In genomic region chr6:135044639-135045038, GRCh38 we compare ENCODE assay signal across 21 cellular contexts. TPM values are rescaled to one million over a fixed set of nuclear protein-coding genes. Genes with fewer than 3 reads are reported as not detected.
DNase-seq lines count a peak whose midpoint lies in the region; ATAC-seq and TF ChIP-seq lines count a peak whose summit lies in the region.
"Had no signal": no experiment of that assay in that cellular context is flagged by ENCODE, and none has a peak within 500 bp of the region (broad histone marks: within the 10 kb centered on the region; RNA-seq: fewer than 3 reads in every experiment).

No MANE protein-coding gene starts in this region.

- no peaks in the 10 kb centered on the region for H3K9me2 ChIP-seq in Loucy (replicated peaks; ENCODE audit: low read depth, low read length)

- POLR2A ChIA-PET in activated CD8-positive, alpha-beta T cell treated with anti-CD3 and anti-CD28 coated beads, Interleukin-2, amount 10 ng/mL, durations not matched to agents 7 days and 5 days (lab: Charles Lee) = interaction anchor here (2.0 kb wide), 1 partner anchor 10 kb away, joined by 7 read pairs; the partner anchor contains the start of gene HBS1L

- H3K36me3 ChIP-seq in Loucy (ENCODE audit: insufficient read depth, low read length) = peaks cover 50% of the 10 kb centered on the region

- CTCF ChIA-PET in activated CD8-positive, alpha-beta T cell treated with anti-CD3 and anti-CD28 coated beads, Interleukin-2, amount 10 ng/mL, durations not matched to agents 7 days and 5 days (lab: Charles Lee) = interaction anchor here (1.4 kb wide), 1 partner anchor 10 kb away, joined by 4 read pairs; the partner anchor contains the start of gene HBS1L

- no peak overlapping the region for H2AFZ ChIP-seq in Loucy (ENCODE audit: low read length)

- TF ChIP-seq CTCF in Loucy (conservative IDR thresholded peaks at IDR 0.05; ENCODE audit: low read length) = no peak
- TF ChIP-seq CTCF in nephron progenitor cell (IDR thresholded peaks at IDR 0.05) = no peak

- peaks cover 71% of the 10 kb centered on the region for H4K20me1 ChIP-seq in Loucy (ENCODE audit: insufficient read depth, low read length, poor library complexity, severe bottlenecking)

- peaks cover 36% of the 10 kb centered on the region for H3K36me3 Mint-ChIP-seq in T-helper 2 cell treated with Interferon-gamma antibody and Interleukin-4, amounts not matched to agents 5 μg/mL and 100 μg/mL, for 36 hours (ENCODE audit: low read depth)
- peaks cover 45% of the 10 kb centered on the region for H3K36me3 Mint-ChIP-seq in activated CD8-positive, alpha-beta T cell treated with anti-CD3 and anti-CD28 coated beads, Interleukin-2, amount 10 ng/mL, durations not matched to agents 7 days and 5 days (ENCODE audit: low read depth)
- H3K36me3 Mint-ChIP-seq in nephron progenitor cell (ENCODE audit: low read depth) = peaks cover 46% of the 10 kb centered on the region

- no peak overlapping the region for H3K9ac ChIP-seq in Loucy (ENCODE audit: low read depth, low read length, poor library complexity, severe bottlenecking)

- peaks cover 97% of the 10 kb centered on the region for H3K79me2 ChIP-seq in Loucy (ENCODE audit: insufficient read depth, low read length)

- no peaks in the 10 kb centered on the region for H3K9me3 Mint-ChIP-seq in T-helper 2 cell treated with Interferon-gamma antibody and Interleukin-4, amounts not matched to agents 5 μg/mL and 100 μg/mL, for 36 hours
- no peaks in the 10 kb centered on the region for H3K9me3 Mint-ChIP-seq in activated CD8-positive, alpha-beta T cell treated with anti-CD3 and anti-CD28 coated beads, Interleukin-2, amount 10 ng/mL, durations not matched to agents 7 days and 5 days (ENCODE audit: insufficient read depth)
- no peaks in the 10 kb centered on the region for H3K9me3 Mint-ChIP-seq in nephron progenitor cell
- H3K9me3 Mint-ChIP-seq: activated CD4-positive, alpha-beta memory T cell treated with anti-CD3 and anti-CD28 coated beads, Interleukin-2, amount 10 ng/mL, durations not matched to agents 7 days and 5 days; dendritic cell treated with granulocyte-macrophage colony-stimulating factor and Interleukin-4, amounts not matched to agents 40 ng/mL and 50 ng/mL, for 4 days had no signal

- peak overlapping the region; percentile 44 for H3K4me3 Mint-ChIP-seq in T-helper 2 cell treated with Interferon-gamma antibody and Interleukin-4, amounts not matched to agents 5 μg/mL and 100 μg/mL, for 36 hours
- H3K4me3 Mint-ChIP-seq in activated CD8-positive, alpha-beta T cell treated with anti-CD3 and anti-CD28 coated beads, Interleukin-2, amount 10 ng/mL, durations not matched to agents 7 days and 5 days = no peak overlapping the region
- H3K4me3 Mint-ChIP-seq in nephron progenitor cell = no peak overlapping the region
- H3K4me3 Mint-ChIP-seq: activated CD4-positive, alpha-beta memory T cell treated with anti-CD3 and anti-CD28 coated beads, Interleukin-2, amount 10 ng/mL, durations not matched to agents 7 days and 5 days; dendritic cell treated with granulocyte-macrophage colony-stimulating factor and Interleukin-4, amounts not matched to agents 40 ng/mL and 50 ng/mL, for 4 days had no signal

- H3K4me3 ChIP-seq in Loucy (ENCODE audit: low read length, poor library complexity, severe bottlenecking) = no peak overlapping the region
- H3K4me3 ChIP-seq: adrenal gland, gastrocnemius medialis, K562, SK-N-MC, tibial nerve had no signal

- no peak for DNase-seq in T-helper 2 cell treated with Interferon-gamma antibody and Interleukin-4, amounts not matched to agents 5 μg/mL and 100 μg/mL, for 36 hours (ENCODE audit: low spot score)
- DNase-seq in T-helper 2 cell (no peak), nephron progenitor cell (no peak), GM03348 (ENCODE audit: low spot score) (no peak), NOMO-1 treated with DMSO at 0.1 percent for 48 hours (lab: John Stamatoyannopoulos, UW; ENCODE audit: unreplicated experiment) (no peak)
- no peak for DNase-seq in activated CD8-positive, alpha-beta T cell treated with anti-CD3 and anti-CD28 coated beads, Interleukin-2, amount 10 ng/mL, durations not matched to agents 7 days and 5 days
- DNase-seq: activated CD4-positive, alpha-beta memory T cell treated with anti-CD3 and anti-CD28 coated beads, Interleukin-2, amount 10 ng/mL, durations not matched to agents 7 days and 5 days; adrenal gland; DMS79 treated with DMSO at 0.1 percent for 48 hours; gastrocnemius medialis; left colon; NCI-H1417 treated with DMSO at 0.1 percent for 48 hours; NCI-H2171 treated with DMSO at 0.1 percent for 48 hours; occipital lobe had no signal

- ATAC-seq in activated CD8-positive, alpha-beta T cell treated with anti-CD3 and anti-CD28 coated beads, Interleukin-2, amount 10 ng/mL, durations not matched to agents 7 days and 5 days = no peak
- no peak for ATAC-seq in GM21390 (IDR thresholded peaks at IDR 0.05; ENCODE audit: unreplicated experiment)
- ATAC-seq: gastrocnemius medialis, HCT116, K562, left colon had no signal

- no peak overlapping the region for H3K27ac Mint-ChIP-seq in T-helper 2 cell treated with Interferon-gamma antibody and Interleukin-4, amounts not matched to agents 5 μg/mL and 100 μg/mL, for 36 hours
- H3K27ac Mint-ChIP-seq in activated CD8-positive, alpha-beta T cell treated with anti-CD3 and anti-CD28 coated beads, Interleukin-2, amount 10 ng/mL, durations not matched to agents 7 days and 5 days = peak overlapping the region; percentile 1
- peak overlapping the region; percentile 21 for H3K27ac Mint-ChIP-seq in nephron progenitor cell
- H3K27ac Mint-ChIP-seq: activated CD4-positive, alpha-beta memory T cell treated with anti-CD3 and anti-CD28 coated beads, Interleukin-2, amount 10 ng/mL, durations not matched to agents 7 days and 5 days; dendritic cell treated with granulocyte-macrophage colony-stimulating factor and Interleukin-4, amounts not matched to agents 40 ng/mL and 50 ng/mL, for 4 days had no signal

- peak overlapping the region; percentile 26 for H3K4me2 ChIP-seq in Loucy (ENCODE audit: low read depth, low read length, poor library complexity, severe bottlenecking)

- H3F3A ChIP-seq in Loucy (ENCODE audit: low read depth) = peaks cover 11% of the 10 kb centered on the region

- H3K4me1 ChIP-seq in Loucy (ENCODE audit: insufficient read depth, low read length, poor library complexity, severe bottlenecking) = peaks cover 61% of the 10 kb centered on the region
- H3K4me1 ChIP-seq: adrenal gland had no signal

- H3K27me3 ChIP-seq in Loucy (ENCODE audit: insufficient read depth, low read length, poor library complexity, severe bottlenecking) = no peaks in the 10 kb centered on the region
- H3K27me3 ChIP-seq: adrenal gland, gastrocnemius medialis, tibial nerve had no signal

- peaks cover 51% of the 10 kb centered on the region for H3K4me1 Mint-ChIP-seq in T-helper 2 cell treated with Interferon-gamma antibody and Interleukin-4, amounts not matched to agents 5 μg/mL and 100 μg/mL, for 36 hours (ENCODE audit: low read depth)
- peaks cover 51% of the 10 kb centered on the region for H3K4me1 Mint-ChIP-seq in activated CD8-positive, alpha-beta T cell treated with anti-CD3 and anti-CD28 coated beads, Interleukin-2, amount 10 ng/mL, durations not matched to agents 7 days and 5 days (ENCODE audit: low read depth)
- peaks cover 9% of the 10 kb centered on the region for H3K4me1 Mint-ChIP-seq in nephron progenitor cell

- H3K27me3 Mint-ChIP-seq in T-helper 2 cell treated with Interferon-gamma antibody and Interleukin-4, amounts not matched to agents 5 μg/mL and 100 μg/mL, for 36 hours (ENCODE audit: low read depth) = no peaks in the 10 kb centered on the region
- no peaks in the 10 kb centered on the region for H3K27me3 Mint-ChIP-seq in activated CD8-positive, alpha-beta T cell treated with anti-CD3 and anti-CD28 coated beads, Interleukin-2, amount 10 ng/mL, durations not matched to agents 7 days and 5 days (ENCODE audit: low read depth)
- no peaks in the 10 kb centered on the region for H3K27me3 Mint-ChIP-seq in nephron progenitor cell (ENCODE audit: low read depth, poor library complexity)
- H3K27me3 Mint-ChIP-seq: activated CD4-positive, alpha-beta memory T cell treated with anti-CD3 and anti-CD28 coated beads, Interleukin-2, amount 10 ng/mL, durations not matched to agents 7 days and 5 days; dendritic cell treated with granulocyte-macrophage colony-stimulating factor and Interleukin-4, amounts not matched to agents 40 ng/mL and 50 ng/mL, for 4 days had no signal

- H3K9me3 ChIP-seq in Loucy (ENCODE audit: insufficient read depth, low read depth, low read length) = no peaks in the 10 kb centered on the region
- H3K9me3 ChIP-seq: adrenal gland, gastrocnemius medialis, tibial nerve had no signal

RNA-seq across cellular contexts. Expression of gene HBS1L, which starts 10.0 kb away (rescaled TPM):
- 10 to 100 TPM; 72.8 to 77.5 TPM for total RNA-seq in activated CD8-positive, alpha-beta T cell treated with anti-CD3 and anti-CD28 coated beads, Interleukin-2, amount 10 ng/mL, durations not matched to agents 7 days and 5 days
